Comparison of ENCODE assay signal across 10 cellular contexts in genomic region chr2:8535398-8535755, GRCh38.
DNase-seq lines count a peak whose midpoint lies in the region; ATAC-seq and TF ChIP-seq lines count a peak whose summit lies in the region.
"Had no signal": no experiment of that assay in that cellular context is flagged by ENCODE, and none has a peak within 500 bp of the region (broad histone marks: within the 10 kb centered on the region; RNA-seq: fewer than 3 reads in every experiment).

No MANE protein-coding gene starts in this region.

- H3K4me1 Mint-ChIP-seq in H9: peaks cover 13 to 30% of the 10 kb centered on the region in 2 experiments
- H3K4me1 Mint-ChIP-seq in stimulated activated effector memory CD8-positive, alpha-beta T cell treated with anti-CD3 and anti-CD28 coated beads, Interleukin-12 subunit alpha, Interleukin-12 subunit beta, amount 100 ng/mL, for 72 hours: peaks cover 46% of the 10 kb centered on the region
- H3K4me1 Mint-ChIP-seq in activated T-helper 1 cell treated with anti-CD3 and anti-CD28 coated beads, Interleukin-12 subunit alpha, Interleukin-12 subunit beta, Interleukin-2, Interleukin-4 antibody, amounts not matched to agents 30 ng/mL and 10 ng/mL and 1 ng/mL, durations not matched to agents 14 hours and 24 hours and 36 hours (ENCODE audit: low read depth): peaks cover 37% of the 10 kb centered on the region

- H3K56ac ChIP-seq in H9 (ENCODE audit: insufficient read length, low read depth, low read length): no peak overlapping the region

- peak overlapping the region; percentile 60 for H3K14ac ChIP-seq in H9 (ENCODE audit: insufficient read depth, low read length)

- no peaks in the 10 kb centered on the region for H3K79me1 ChIP-seq in H9 (ENCODE audit: insufficient read depth, low read depth, low read length, poor library complexity, severe bottlenecking)

- H3K36me3 Mint-ChIP-seq in H9 (ENCODE audit: insufficient read depth in 1 of 3, low read depth in 3 of 3): peaks cover 0 to 12% (median 6%) of the 10 kb centered on the region in 3 experiments; a peak in 4 of 7 replicates
- no peaks in the 10 kb centered on the region for H3K36me3 Mint-ChIP-seq in stimulated activated effector memory CD8-positive, alpha-beta T cell treated with anti-CD3 and anti-CD28 coated beads, Interleukin-12 subunit alpha, Interleukin-12 subunit beta, amount 100 ng/mL, for 72 hours
- H3K36me3 Mint-ChIP-seq in activated T-helper 1 cell treated with anti-CD3 and anti-CD28 coated beads, Interleukin-12 subunit alpha, Interleukin-12 subunit beta, Interleukin-2, Interleukin-4 antibody, amounts not matched to agents 30 ng/mL and 10 ng/mL and 1 ng/mL, durations not matched to agents 14 hours and 24 hours and 36 hours (ENCODE audit: low read depth): peaks cover 10% of the 10 kb centered on the region

- H3K9ac ChIP-seq in H9 (ENCODE audit: extremely low read depth, insufficient read length, low read length) (no peak overlapping the region), adipocyte (ENCODE audit: low read length) (peak overlapping the region; percentile 71)

- peak overlapping the region in 1 of 3 experiments; percentile 91; a peak in 1 of 7 replicates for H3K27ac Mint-ChIP-seq in H9
- H3K27ac Mint-ChIP-seq in stimulated activated effector memory CD8-positive, alpha-beta T cell treated with anti-CD3 and anti-CD28 coated beads, Interleukin-12 subunit alpha, Interleukin-12 subunit beta, amount 100 ng/mL, for 72 hours: peak overlapping the region; percentile 98
- H3K27ac Mint-ChIP-seq in activated T-helper 1 cell treated with anti-CD3 and anti-CD28 coated beads, Interleukin-12 subunit alpha, Interleukin-12 subunit beta, Interleukin-2, Interleukin-4 antibody, amounts not matched to agents 30 ng/mL and 10 ng/mL and 1 ng/mL, durations not matched to agents 14 hours and 24 hours and 36 hours: no peak overlapping the region

- H4K5ac ChIP-seq in H9 (ENCODE audit: insufficient read length, low read depth, low read length): no peak overlapping the region

- H3K18ac ChIP-seq in H9 (ENCODE audit: insufficient read length, low read depth, low read length): no peak overlapping the region

- no peak overlapping the region for H3K4me3 Mint-ChIP-seq in H9
- no peak overlapping the region for H3K4me3 Mint-ChIP-seq in stimulated activated effector memory CD8-positive, alpha-beta T cell treated with anti-CD3 and anti-CD28 coated beads, Interleukin-12 subunit alpha, Interleukin-12 subunit beta, amount 100 ng/mL, for 72 hours
- H3K4me3 Mint-ChIP-seq in activated T-helper 1 cell treated with anti-CD3 and anti-CD28 coated beads, Interleukin-12 subunit alpha, Interleukin-12 subunit beta, Interleukin-2, Interleukin-4 antibody, amounts not matched to agents 30 ng/mL and 10 ng/mL and 1 ng/mL, durations not matched to agents 14 hours and 24 hours and 36 hours: no peak overlapping the region

- ATAC-seq in right lobe of liver (peak; percentile 4 to 11 (median 8)), GM19035 (IDR thresholded peaks at IDR 0.05; ENCODE audit: unreplicated experiment) (no peak), HG03460 (IDR thresholded peaks at IDR 0.05; ENCODE audit: unreplicated experiment) (no peak)
- no peak for ATAC-seq in stimulated activated effector memory CD8-positive, alpha-beta T cell treated with anti-CD3 and anti-CD28 coated beads, Interleukin-12 subunit alpha, Interleukin-12 subunit beta, amount 100 ng/mL, for 72 hours

- H3K4me3 ChIP-seq in adipocyte (ENCODE audit: low read length) (peak overlapping the region; percentile 34), right lobe of liver (no peak overlapping the region)

- H3K9me3 Mint-ChIP-seq in H9: peaks cover 4 to 11% of the 10 kb centered on the region in 2 experiments
- H3K9me3 Mint-ChIP-seq in stimulated activated effector memory CD8-positive, alpha-beta T cell treated with anti-CD3 and anti-CD28 coated beads, Interleukin-12 subunit alpha, Interleukin-12 subunit beta, amount 100 ng/mL, for 72 hours: peaks cover 7% of the 10 kb centered on the region
- H3K9me3 Mint-ChIP-seq in activated T-helper 1 cell treated with anti-CD3 and anti-CD28 coated beads, Interleukin-12 subunit alpha, Interleukin-12 subunit beta, Interleukin-2, Interleukin-4 antibody, amounts not matched to agents 30 ng/mL and 10 ng/mL and 1 ng/mL, durations not matched to agents 14 hours and 24 hours and 36 hours: peaks cover 26% of the 10 kb centered on the region

- no peak overlapping the region for H3T11ph ChIP-seq in H9 (ENCODE audit: low read length)

- H3K36me3 ChIP-seq in adipocyte (ENCODE audit: control insufficient read depth, insufficient read depth, low read length, severe bottlenecking) (no peaks in the 10 kb centered on the region), right lobe of liver (no peaks in the 10 kb centered on the region)

- no peak overlapping the region for H2BK5ac ChIP-seq in H9 (ENCODE audit: insufficient read length, low read length)

- DNase-seq in H9: no peak
- DNase-seq in adipocyte (ENCODE audit: low read depth): no peak
- DNase-seq in right lobe of liver: no peak
- DNase-seq in stimulated activated effector memory CD8-positive, alpha-beta T cell treated with anti-CD3 and anti-CD28 coated beads, Interleukin-12 subunit alpha, Interleukin-12 subunit beta, amount 100 ng/mL, for 72 hours (ENCODE audit: low spot score in 2 of 2): no peak
- DNase-seq in iPS-NIHi11 (ENCODE audit: low spot score): no peak
- DNase-seq in activated T-helper 1 cell treated with anti-CD3 and anti-CD28 coated beads, Interleukin-12 subunit alpha, Interleukin-12 subunit beta, Interleukin-2, Interleukin-4 antibody, amounts not matched to agents 30 ng/mL and 10 ng/mL and 1 ng/mL, durations not matched to agents 14 hours and 24 hours and 36 hours (ENCODE audit: low spot score): no peak
- DNase-seq: activated T-cell treated with anti-CD3 and anti-CD28 coated beads for 4 hours; stimulated activated CD4-positive, alpha-beta T cell treated with anti-CD3 and anti-CD28 coated beads, Interleukin-15, amount 100 ng/mL, for 24 hours had no signal

- no peaks in the 10 kb centered on the region for H4K20me1 ChIP-seq in H9 (ENCODE audit: control insufficient read depth, insufficient read depth, insufficient read length)

- H4K8ac ChIP-seq in H9 (replicated peaks; ENCODE audit: insufficient read length, low read depth, low read length): no peak overlapping the region

- no peak overlapping the region for H2BK20ac ChIP-seq in H9 (ENCODE audit: low read depth, low read length, poor library complexity, severe bottlenecking)

- H3K4me1 ChIP-seq in H9 (ENCODE audit: insufficient read depth, low read length) (no peaks in the 10 kb centered on the region), adipocyte (ENCODE audit: control insufficient read depth, insufficient read depth, low read length) (peaks cover 47% of the 10 kb centered on the region), right lobe of liver (peaks cover 0 to 21% (median 15%) of the 10 kb centered on the region in 4 donors)

- H3K27me3 ChIP-seq in H9 (ENCODE audit: insufficient read depth, low read length): no peaks in the 10 kb centered on the region
- peaks cover 3% of the 10 kb centered on the region for H3K27me3 ChIP-seq in adipocyte (replicated peaks; ENCODE audit: control insufficient read depth, insufficient read depth, low read length)
- H3K27me3 ChIP-seq in right lobe of liver: no peaks in the 10 kb centered on the region

- no peak for TF ChIP-seq POLR2A in right lobe of liver (IDR thresholded peaks at IDR 0.05)

- no peak overlapping the region for H2BK12ac ChIP-seq in H9 (ENCODE audit: insufficient read length, low read depth, low read length)

- H3K79me2 ChIP-seq in H9 (ENCODE audit: insufficient read depth, low read length): no peaks in the 10 kb centered on the region

- H2BK15ac ChIP-seq in H9 (ENCODE audit: low read depth, low read length): no peak overlapping the region

- no peak overlapping the region for H3K27ac ChIP-seq in H9 (ENCODE audit: insufficient read length, low read depth, low read length)
- H3K27ac ChIP-seq in right lobe of liver: peak overlapping the region; percentile 59 to 80 (median 67)

- no peaks in the 10 kb centered on the region for H3K23me2 ChIP-seq in H9 (ENCODE audit: insufficient read length, low read depth, low read length, poor library complexity, severe bottlenecking)

- WGBS in H9 (ENCODE audit: extremely low coverage, insufficient read length, low lambda C conversion rate): no CpG with 5 or more reads among the region's 11 CpGs
- WGBS in right lobe of liver (ENCODE audit: insufficient coverage, low coverage, low lambda C conversion rate, missing lambda C conversion rate): 9% methylated on average over 6 of the region's 11 CpGs

- TF ChIP-seq CTCF in H9 (conservative IDR thresholded peaks at IDR 0.05) (no peak), right lobe of liver (IDR thresholded peaks at IDR 0.05) (no peak)

- H2AK5ac ChIP-seq in H9 (ENCODE audit: insufficient read length, low read length): no peak overlapping the region

- intact Hi-C loops in right lobe of liver (cut with DNase I): no loop called here
- intact Hi-C loops in activated T-helper 1 cell treated with anti-CD3 and anti-CD28 coated beads, Interleukin-12 subunit alpha, Interleukin-12 subunit beta, Interleukin-2, Interleukin-4 antibody, amounts not matched to agents 30 ng/mL and 10 ng/mL and 1 ng/mL, durations not matched to agents 14 hours and 24 hours and 36 hours (cut with micrococcal nuclease): no loop called here

- no peak overlapping the region for H2BK120ac ChIP-seq in H9 (ENCODE audit: low read depth, low read length, poor library complexity, severe bottlenecking)

- no peak overlapping the region for H2AFZ ChIP-seq in H9 (ENCODE audit: low read length)

- no peaks in the 10 kb centered on the region for H3K9me3 ChIP-seq in H9 (ENCODE audit: control insufficient read depth, low read depth, low read length)
- H3K9me3 ChIP-seq in adipocyte (ENCODE audit: control insufficient read depth, low read length): peaks cover 16% of the 10 kb centered on the region
- peaks cover 0 to 6% (median 0%) of the 10 kb centered on the region in 4 donors for H3K9me3 ChIP-seq in right lobe of liver

- H4K91ac ChIP-seq in H9 (ENCODE audit: insufficient read length, low read depth, low read length): no peak overlapping the region

- H3K4ac ChIP-seq in H9 (ENCODE audit: low read depth, low read length): no peak overlapping the region

- no peak overlapping the region for H3K4me2 ChIP-seq in H9 (ENCODE audit: insufficient read depth, insufficient read length, low read length)

- H3K23ac ChIP-seq in H9 (ENCODE audit: insufficient read length, low read depth, low read length): no peak overlapping the region

- H3K27me3 Mint-ChIP-seq in H9 (ENCODE audit: low read depth): peaks cover 3% of the 10 kb centered on the region
- no peaks in the 10 kb centered on the region for H3K27me3 Mint-ChIP-seq in activated T-helper 1 cell treated with anti-CD3 and anti-CD28 coated beads, Interleukin-12 subunit alpha, Interleukin-12 subunit beta, Interleukin-2, Interleukin-4 antibody, amounts not matched to agents 30 ng/mL and 10 ng/mL and 1 ng/mL, durations not matched to agents 14 hours and 24 hours and 36 hours (ENCODE audit: insufficient read depth)

Comparison
In these comparisons a context has a peak if more than half of its experiments do, and no peak if none do; other contexts are left out.
1. ATAC-seq: peak in right lobe of liver (4 of 4); none in stimulated activated effector memory CD8-positive, alpha-beta T cell treated with anti-CD3 and anti-CD28 coated beads, Interleukin-12 subunit alpha, Interleukin-12 subunit beta, amount 100 ng/mL, for 72 hours (single experiment), GM19035 (single experiment) and HG03460 (single experiment).